ENCODE assay signal across 8 cellular contexts in genomic region chr11:77819921-77820564, GRCh38. TPM values are rescaled to one million over a fixed set of nuclear protein-coding genes. Genes with fewer than 3 reads are reported as not detected.
DNase-seq lines count a peak whose midpoint lies in the region; TF ChIP-seq lines count a peak whose summit lies in the region.

No MANE protein-coding gene starts in this region.

- H3K23ac ChIP-seq in mesenchymal stem cell (ENCODE audit: low read length in 2 of 2), result peak overlapping the region; percentile 98 to 99

- H3K4me2 ChIP-seq in MM.1S (ENCODE audit: low read depth, low read length) (peak overlapping the region; percentile 95), mesenchymal stem cell (ENCODE audit: low read length, poor library complexity, severe bottlenecking) (peak overlapping the region; percentile 80)

- H2AFZ ChIP-seq in MM.1S (ENCODE audit: low read length) (peak overlapping the region; percentile 83), mesenchymal stem cell (ENCODE audit: low read depth, low read length) (peak overlapping the region; percentile 94)

- peak overlapping the region; percentile 99 for H2BK5ac ChIP-seq in mesenchymal stem cell (ENCODE audit: low read depth, low read length, poor library complexity, severe bottlenecking)

- peaks cover 9% of the 10 kb centered on the region for H3K4me1 ChIP-seq in HAP-1
- peaks cover 4% of the 10 kb centered on the region; the same call in 1 of the 2 replicates for H3K4me1 ChIP-seq in MM.1S (ENCODE audit: low read length)
- H3K4me1 ChIP-seq in mesenchymal stem cell (ENCODE audit: control insufficient read depth, insufficient read depth, low read depth, low read length), result peaks cover 9% of the 10 kb centered on the region

- TF ChIP-seq CTCF in GM12864 (IDR thresholded peaks at IDR 0.05; ENCODE audit: low read depth, low read length, missing control alignments) (no peak), MM.1S (IDR thresholded peaks at IDR 0.05; ENCODE audit: low read length) (no peak)

- H3K79me2 ChIP-seq in MM.1S (ENCODE audit: low read length), result peaks cover 54% of the 10 kb centered on the region

- peaks cover 4% of the 10 kb centered on the region for H3K79me1 ChIP-seq in mesenchymal stem cell (replicated peaks; ENCODE audit: low read length, poor library complexity, severe bottlenecking)

- peaks cover 20% of the 10 kb centered on the region; the same call in 1 of the 2 replicates for H4K20me1 ChIP-seq in MM.1S (ENCODE audit: insufficient read depth, low read length)

- H3K27ac ChIP-seq in MM.1S (ENCODE audit: low read length) (peak overlapping the region; percentile 67; the same call in 1 of the 2 replicates), mesenchymal stem cell (ENCODE audit: low read length, poor library complexity, severe bottlenecking) (peak overlapping the region; percentile 94)

- peak overlapping the region; percentile 92 to 93 for H3K18ac ChIP-seq in mesenchymal stem cell (ENCODE audit: low read depth in 1 of 2, low read length in 2 of 2)

- in situ Hi-C loops in HAP-1 (cut with MboI; ENCODE audit: low sequenced_read_pairs), result no loop called here

- peaks cover 12% of the 10 kb centered on the region for H3F3A ChIP-seq in MM.1S (ENCODE audit: insufficient read depth, low read length)

- H3K36me3 ChIP-seq in HAP-1 (replicated peaks), result peaks cover 5% of the 10 kb centered on the region
- H3K36me3 ChIP-seq in MM.1S (replicated peaks; ENCODE audit: insufficient read depth, low read length), result no peaks in the 10 kb centered on the region
- no peaks in the 10 kb centered on the region for H3K36me3 ChIP-seq in mesenchymal stem cell (ENCODE audit: control insufficient read depth in 1 of 2, insufficient read depth in 2 of 2, low read depth in 1 of 2, low read length in 2 of 2)

- peak overlapping the region in 1 of 2 experiments; percentile 93 for H2BK12ac ChIP-seq in mesenchymal stem cell (ENCODE audit: low read length in 2 of 2)

- H2BK120ac ChIP-seq in mesenchymal stem cell (ENCODE audit: low read depth, low read length), result peak overlapping the region; percentile 95

- peak overlapping the region; percentile 99 for H2BK15ac ChIP-seq in mesenchymal stem cell (ENCODE audit: low read depth, poor library complexity, severe bottlenecking)

- H3K9me2 ChIP-seq in MM.1S (replicated peaks; ENCODE audit: insufficient read depth, low read length), result no peaks in the 10 kb centered on the region

- DNase-seq in GM12864 (ENCODE audit: low read depth) (no peak), HAP-1 (ENCODE audit: low spot score in 2 of 2) (peak; percentile 69 to 79), MM.1S (peak; percentile 10), mesenchymal stem cell (peak; percentile 61), SK-N-DZ (ENCODE audit: low spot score) (no peak)
- DNase-seq in activated CD4-positive, alpha-beta T cell treated with anti-CD3 and anti-CD28 coated beads for 4 hours, result peak; percentile 24 to 35
- peak; percentile 25 for DNase-seq in effector CD4-positive, alpha-beta T cell
- peak; percentile 5 to 8 for DNase-seq in stimulated activated CD8-positive, alpha-beta memory T cell treated with anti-CD3 and anti-CD28 coated beads, Interleukin-4, amount 100 ng/mL, for 1 hour (ENCODE audit: low read depth in 2 of 2, low spot score in 1 of 2)

- peak overlapping the region; percentile 90 for H4K91ac ChIP-seq in mesenchymal stem cell (ENCODE audit: low read length)

- peak overlapping the region; percentile 54 for H2AK5ac ChIP-seq in mesenchymal stem cell (ENCODE audit: low read length, severe bottlenecking)

- peak overlapping the region; percentile 97 to 98 for H3K4ac ChIP-seq in mesenchymal stem cell (ENCODE audit: low read depth in 1 of 2, low read length in 2 of 2)

- H3K9ac ChIP-seq in MM.1S (ENCODE audit: low read length), result peak overlapping the region; percentile 79
- peak overlapping the region; percentile 94 for H3K9ac ChIP-seq in mesenchymal stem cell (ENCODE audit: low read length)

- peak overlapping the region in 1 of 2 experiments; percentile 99 for H3K14ac ChIP-seq in mesenchymal stem cell (ENCODE audit: low read length in 2 of 2)

- no peaks in the 10 kb centered on the region; the same call in 1 of the 2 replicates for H3K9me3 ChIP-seq in HAP-1
- no peaks in the 10 kb centered on the region for H3K9me3 ChIP-seq in MM.1S (replicated peaks; ENCODE audit: insufficient read depth, low read length)
- no peaks in the 10 kb centered on the region for H3K9me3 ChIP-seq in mesenchymal stem cell (ENCODE audit: control insufficient read depth, low read length)

- H3K4me3 ChIP-seq in GM12864 (ENCODE audit: low read depth, low read length) (peak overlapping the region; percentile 99), HAP-1 (peak overlapping the region; percentile 99), MM.1S (ENCODE audit: low read length) (peak overlapping the region; percentile 100), mesenchymal stem cell (ENCODE audit: insufficient read depth in 1 of 2, low read depth in 1 of 2, low read length in 2 of 2) (peak overlapping the region; percentile 88 to 100)

- H3K27me3 ChIP-seq in HAP-1 (ENCODE audit: low read depth) (no peaks in the 10 kb centered on the region), MM.1S (replicated peaks; ENCODE audit: insufficient read depth, low read length) (no peaks in the 10 kb centered on the region), mesenchymal stem cell (ENCODE audit: control insufficient read depth in 1 of 2, insufficient read depth in 1 of 2, low read length in 2 of 2) (no peaks in the 10 kb centered on the region)

- peak overlapping the region; percentile 94 for H4K8ac ChIP-seq in mesenchymal stem cell (ENCODE audit: low read length)

- under 1% methylated on average over 40 of the region's 55 CpGs for WGBS in mesenchymal stem cell

RNA-seq across cellular contexts. Expression of gene RSF1, which starts 0.5 kb away (rescaled TPM):
- polyA plus RNA-seq in mesenchymal stem cell (2013, experiment 1 of 2), result 65.5 TPM
- polyA plus RNA-seq in mesenchymal stem cell (2013, experiment 2 of 2), result 64.4 TPM
- polyA plus RNA-seq in SK-N-DZ (2014; cell fraction: cytosol; rRNA removed), result 9.1 and 17.6 TPM in 2 replicates
- 27.5 and 28.2 TPM in 2 replicates for polyA plus RNA-seq in SK-N-DZ (2014; cell fraction: nucleus; rRNA removed)

RNA-seq across cellular contexts. Expression of gene AAMDC, which starts 0.9 kb away (rescaled TPM):
- 84.7 TPM for polyA plus RNA-seq in mesenchymal stem cell (2013, experiment 1 of 2)
- 85.1 TPM for polyA plus RNA-seq in mesenchymal stem cell (2013, experiment 2 of 2)
- polyA plus RNA-seq in SK-N-DZ (2014; cell fraction: cytosol; rRNA removed), result 31.6 and 39.7 TPM in 2 replicates
- polyA plus RNA-seq in SK-N-DZ (2014; cell fraction: nucleus; rRNA removed), result 25.7 and 37.6 TPM in 2 replicates

Comparison
In these comparisons a context has a peak if more than half of its experiments do, and no peak if none do; other contexts are left out.
1. DNase-seq: peak in HAP-1 (2 of 2), MM.1S (single experiment), activated CD4-positive, alpha-beta T cell treated with anti-CD3 and anti-CD28 coated beads for 4 hours (2 of 2), effector CD4-positive, alpha-beta T cell (single experiment), mesenchymal stem cell (single experiment) and stimulated activated CD8-positive, alpha-beta memory T cell treated with anti-CD3 and anti-CD28 coated beads, Interleukin-4, amount 100 ng/mL, for 1 hour (2 of 2); none in GM12864 (single experiment) and SK-N-DZ (single experiment).
2. Peak in every context shown above with its lines, with median percentiles within 50 percentile points of each other: H3K4me3 ChIP-seq.